In genomic region chr22:25235547-25236290, GRCh38 we compare ENCODE assay signal across 8 cellular contexts. TPM values are rescaled to one million over a fixed set of nuclear protein-coding genes. Genes with fewer than 3 reads are reported as not detected.
DNase-seq lines count a peak whose midpoint lies in the region; ATAC-seq and TF ChIP-seq lines count a peak whose summit lies in the region.

No MANE protein-coding gene starts in this region.

- no peak overlapping the region for H3K4me3 Mint-ChIP-seq in natural killer cell

- no peaks in the 10 kb centered on the region for H3K9me3 ChIP-seq in esophagus squamous epithelium

- peaks cover 40 to 59% of the 10 kb centered on the region in 2 donors for H3K27me3 Mint-ChIP-seq in natural killer cell (ENCODE audit: low read depth in 2 of 2)

- peaks cover 0 to 7% (median 4%) of the 10 kb centered on the region in 3 donors for H3K4me1 ChIP-seq in esophagus squamous epithelium

- in situ Hi-C loops in G401 (cut with HindIII; ENCODE audit: low sequenced_read_pairs): no loop called here

- ATAC-seq in natural killer cell: peak; percentile 65 to 92 (median 68)
- ATAC-seq in stimulated activated naive CD8-positive, alpha-beta T cell treated with anti-CD3 and anti-CD28 coated beads, Interleukin-15, Interleukin-2, amounts not matched to agents 100 U/mL and 50 U/mL, for 24 hours: peak; percentile 81
- ATAC-seq in GM19395 (IDR thresholded peaks at IDR 0.05; ENCODE audit: unreplicated experiment): no peak

- intact Hi-C loops in esophagus squamous epithelium (cut with DNase I): no loop called here
- intact Hi-C loops in natural killer cell (cut with micrococcal nuclease): no loop called here

- H3K4me1 Mint-ChIP-seq in natural killer cell: peaks cover 0 to 7% of the 10 kb centered on the region in 2 donors

- H3K4me3 ChIP-seq in esophagus squamous epithelium: peak overlapping the region in 1 of 4 donors; percentile 3

- no peak overlapping the region for H3K27ac ChIP-seq in esophagus squamous epithelium

- H3K36me3 ChIP-seq in esophagus squamous epithelium: no peaks in the 10 kb centered on the region

- peaks cover 0 to 2% of the 10 kb centered on the region in 2 donors for H3K9me3 Mint-ChIP-seq in natural killer cell

- TF ChIP-seq CTCF in esophagus squamous epithelium (IDR thresholded peaks at IDR 0.05) (peak in 5 of 6 experiments; percentile 47 to 80 (median 64)), natural killer cell (IDR thresholded peaks at IDR 0.05) (peak; percentile 24)

- no peak overlapping the region for H3K27ac Mint-ChIP-seq in natural killer cell

- peaks cover 0 to 72% (median 1%) of the 10 kb centered on the region in 4 donors for H3K27me3 ChIP-seq in esophagus squamous epithelium

- DNase-seq in G401 (ENCODE audit: low spot score) (peak; percentile 36), HS-5 (ENCODE audit: low read depth) (peak; percentile 47), NOMO-1 treated with dmso at 0.1 percent for 144 hours (lab: John Stamatoyannopoulos, UW; ENCODE audit: unreplicated experiment) (peak; percentile 50), activated T-cell treated with anti-CD3 and anti-CD28 coated beads for 48 hours (ENCODE audit: low read depth) (peak; percentile 73), esophagus squamous epithelium (lab: John Stamatoyannopoulos, UW) (no peak), natural killer cell (peak; percentile 39)
- DNase-seq in stimulated activated naive CD8-positive, alpha-beta T cell treated with anti-CD3 and anti-CD28 coated beads, Interleukin-15, Interleukin-2, amounts not matched to agents 100 U/mL and 50 U/mL, for 24 hours: peak; percentile 83

- no peak for TF ChIP-seq POLR2A in esophagus squamous epithelium (IDR thresholded peaks at IDR 0.05)

- WGBS in esophagus squamous epithelium, 2 donors: 14 to 18% methylated on average over 14 to 17 of the region's 30 CpGs

- H3K36me3 Mint-ChIP-seq in natural killer cell: no peaks in the 10 kb centered on the region

RNA-seq across cellular contexts. Expression of gene CRYBB2, which starts 16.3 kb away (rescaled TPM):
- total RNA-seq in G401 (2014; rRNA removed; shearing (Covaris generic)): 0.86 TPM in 1 of 2 replicates, not detected in the other
- not detected for total RNA-seq in esophagus squamous epithelium
- not detected for total RNA-seq in natural killer cell

RNA-seq across cellular contexts. Expression of gene CRYBB3, which starts 36.1 kb away (rescaled TPM):
- not detected in 2 replicates for total RNA-seq in G401 (2014; rRNA removed; shearing (Covaris generic))
- total RNA-seq in esophagus squamous epithelium (not detected), natural killer cell (under 1 TPM in 1 of 3 donors, not detected in 2; 0.68 TPM)
